In the genomic region with DNA sequence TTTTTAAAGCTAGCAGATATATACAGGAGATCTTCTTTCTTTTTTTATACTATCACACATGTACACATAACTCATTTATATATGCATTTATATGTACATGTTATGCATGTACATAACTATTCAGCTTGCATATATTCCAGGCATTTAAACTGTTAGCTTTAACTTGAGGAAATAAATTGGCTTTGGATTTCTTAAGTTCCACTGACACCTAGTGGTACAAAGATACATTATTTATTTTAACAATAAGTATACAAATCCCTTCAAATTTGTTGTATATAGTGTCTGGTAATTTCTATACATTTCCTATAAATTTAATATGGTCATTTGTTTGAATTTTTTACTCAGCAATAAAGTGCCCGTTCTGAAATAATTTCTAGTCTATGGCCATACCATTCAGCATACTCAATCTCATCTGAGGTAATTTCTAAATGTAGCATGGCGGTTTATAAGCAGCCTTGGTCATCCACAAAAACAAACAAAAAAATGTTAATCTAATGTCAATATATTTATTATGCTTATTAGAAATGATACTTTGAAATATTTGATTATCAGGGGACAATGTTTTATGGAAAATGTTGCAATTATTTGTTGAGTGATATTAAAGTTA, we compare ENCODE assay signal across 2 cellular contexts.
TF ChIP-seq lines count a peak whose summit lies in the region.

No MANE protein-coding gene starts in this region.

TF ChIP-seq in IMR-90, 13 proteins besides CTCF, POLR2A, EP300 and RAD21:
- TF ChIP-seq MAZ (IDR thresholded peaks at IDR 0.05; ENCODE audit: borderline replicate concordance, low read depth, low read length) = no peak
- TF ChIP-seq SMC3 (IDR thresholded peaks at IDR 0.05; ENCODE audit: low read depth, low read length) = peak; percentile 48
TF ChIP-seq in IMR-90: peak in this region for 1.

TF ChIP-seq in K562, 482 proteins besides CTCF, POLR2A, EP300 and RAD21:
- no peak for TF ChIP-seq TAF7 (tag; IDR thresholded peaks at IDR 0.05)
- no peak for TF ChIP-seq ZNF785 (CRISPR knock-in tag; IDR thresholded peaks at IDR 0.05)
- TF ChIP-seq BRD9 (IDR thresholded peaks at IDR 0.05; ENCODE audit: low read depth, partially characterized antibody) = no peak
- no peak for TF ChIP-seq RUNX1 (IDR thresholded peaks at IDR 0.05; ENCODE audit: low read depth)
- TF ChIP-seq ZNF354B (CRISPR knock-in tag; IDR thresholded peaks at IDR 0.05) = no peak
- TF ChIP-seq POU5F1 (IDR thresholded peaks at IDR 0.05; ENCODE audit: borderline replicate concordance, low read depth, low read length, partially characterized antibody) = no peak
- TF ChIP-seq, protein P1, sequence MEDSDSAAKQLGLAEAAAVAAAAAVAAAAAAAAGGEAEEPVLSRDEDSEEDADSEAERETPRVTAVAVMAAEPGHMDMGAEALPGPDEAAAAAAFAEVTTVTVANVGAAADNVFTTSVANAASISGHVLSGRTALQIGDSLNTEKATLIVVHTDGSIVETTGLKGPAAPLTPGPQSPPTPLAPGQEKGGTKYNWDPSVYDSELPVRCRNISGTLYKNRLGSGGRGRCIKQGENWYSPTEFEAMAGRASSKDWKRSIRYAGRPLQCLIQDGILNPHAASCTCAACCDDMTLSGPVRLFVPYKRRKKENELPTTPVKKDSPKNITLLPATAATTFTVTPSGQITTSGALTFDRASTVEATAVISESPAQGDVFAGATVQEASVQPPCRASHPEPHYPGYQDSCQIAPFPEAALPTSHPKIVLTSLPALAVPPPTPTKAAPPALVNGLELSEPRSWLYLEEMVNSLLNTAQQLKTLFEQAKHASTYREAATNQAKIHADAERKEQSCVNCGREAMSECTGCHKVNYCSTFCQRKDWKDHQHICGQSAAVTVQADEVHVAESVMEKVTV (CRISPR knock-in tag; IDR thresholded peaks at IDR 0.05) = peak; percentile 49; the same call in 1 of the 2 replicates
TF ChIP-seq in K562: peak in this region for 1.
